ENCODE assay signal across 8 cellular contexts in the genomic region with DNA sequence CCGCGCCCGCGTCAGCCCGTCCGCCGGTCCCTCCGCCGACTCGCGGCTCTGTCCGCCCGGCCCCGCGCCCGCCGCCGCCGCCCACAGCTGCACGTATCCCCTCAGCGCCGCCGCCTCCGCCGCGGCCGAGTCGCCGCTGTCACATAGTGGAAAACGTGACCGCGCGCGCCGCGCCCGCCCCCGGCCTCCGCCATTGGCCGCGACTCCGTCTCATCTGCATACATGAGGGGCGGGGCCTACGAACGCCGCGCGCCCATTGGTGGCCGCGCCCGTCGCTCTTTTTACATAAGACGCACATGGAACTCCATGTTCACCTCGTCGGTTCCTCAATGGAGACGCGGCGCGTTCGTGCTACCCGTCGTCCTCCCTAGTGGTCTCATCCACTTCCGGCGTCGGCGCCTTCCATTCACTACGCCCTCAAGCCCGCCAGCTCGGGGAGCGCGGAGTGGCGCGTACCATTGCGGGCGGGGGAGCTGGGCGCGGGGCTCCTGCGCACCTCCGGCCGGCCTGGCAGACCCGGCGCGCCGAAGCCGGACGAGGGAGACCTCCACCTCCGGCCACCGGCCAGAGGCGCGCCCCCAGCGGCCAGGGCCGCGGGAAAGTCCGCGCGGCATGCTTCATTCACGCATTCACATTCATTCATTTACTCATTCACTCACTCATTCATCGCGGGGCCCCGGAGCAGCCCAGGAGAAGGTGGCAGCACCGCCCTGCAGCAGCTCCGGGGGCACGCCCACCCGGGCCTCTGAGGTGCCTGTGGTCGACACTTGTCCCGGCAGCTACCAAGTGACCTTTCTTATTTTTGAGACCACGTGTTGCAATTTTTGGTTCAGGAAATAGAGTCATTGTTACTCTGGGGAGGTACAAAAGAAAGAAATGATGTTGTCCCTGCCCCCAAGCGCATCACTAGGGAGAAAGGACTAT. TPM values are rescaled to one million over a fixed set of nuclear protein-coding genes. Genes with fewer than 3 reads are reported as not detected.
DNase-seq lines count a peak whose midpoint lies in the region; ATAC-seq and TF ChIP-seq lines count a peak whose summit lies in the region.

No MANE protein-coding gene starts in this region.

- H3K36me3 ChIP-seq in GM06990 (ENCODE audit: control insufficient read depth, insufficient read depth, low read length), result no peaks in the 10 kb centered on the region
- no peaks in the 10 kb centered on the region for H3K36me3 ChIP-seq in thoracic aorta

- TF ChIP-seq CTCF in GM06990 (IDR thresholded peaks at IDR 0.05; ENCODE audit: insufficient read depth, low read length, poor library complexity, severe bottlenecking) (peak; percentile 25), HFF-Myc (IDR thresholded peaks at IDR 0.05; ENCODE audit: low read depth, low read length, missing control alignments) (no peak), omental fat pad (IDR thresholded peaks at IDR 0.05) (peak in 1 of 3 donors; percentile 39), thoracic aorta (IDR thresholded peaks at IDR 0.05) (peak; percentile 35)

- in situ Hi-C loops in SK-MEL-5 (cut with HindIII; ENCODE audit: low pct_unique_long_range_greater_than_20kb, low sequenced_read_pairs), result no loop called here

- H3K27me3 ChIP-seq in GM06990 (replicated peaks; ENCODE audit: control insufficient read depth, insufficient read depth, low read length) (no peaks in the 10 kb centered on the region), thoracic aorta (replicated peaks; ENCODE audit: insufficient read depth) (no peaks in the 10 kb centered on the region)

- H3K27ac ChIP-seq in thoracic aorta, result peak overlapping the region; percentile 98 to 99

- peaks cover 16 to 46% of the 10 kb centered on the region in 2 donors for H3K4me1 ChIP-seq in thoracic aorta (ENCODE audit: control insufficient read depth in 1 of 2, low read depth in 2 of 2)

- H3K4me3 ChIP-seq in GM06990 (replicated peaks; ENCODE audit: low read depth, low read length) (peak overlapping the region; percentile 94), HFF-Myc (replicated peaks; ENCODE audit: low read depth, low read length) (peak overlapping the region; percentile 95), thoracic aorta (peak overlapping the region; percentile 92)

- DNase-seq in GM06990 (ENCODE audit: extremely low read depth, insufficient read length) (peak; percentile 100), HFF-Myc (ENCODE audit: extremely low read depth, low read depth) (peak; percentile 98), MV-4-11 (lab: John Stamatoyannopoulos, UW) (peak; percentile 99), SK-MEL-5 (ENCODE audit: low read depth, low spot score) (peak; percentile 94), glomerular endothelial cell (ENCODE audit: extremely low read depth, low read depth, low spot score) (peak; percentile 80), omental fat pad (ENCODE audit: low spot score) (peak; percentile 99), thoracic aorta (ENCODE audit: low spot score) (peak; percentile 98)
- DNase-seq in activated naive CD4-positive, alpha-beta T cell treated with anti-CD3 and anti-CD28 coated beads, Interleukin-2, amount 50 U/mL, for 16 hours, result peak; percentile 97

- ATAC-seq in omental fat pad (ENCODE audit: low FRiP score) (peak; percentile 86), thoracic aorta (ENCODE audit: insufficient number of reproducible peaks, low FRiP score, low read depth) (peak; percentile 70)

- no peaks in the 10 kb centered on the region for H3K9me3 ChIP-seq in thoracic aorta

RNA-seq across cellular contexts. Expression of a gene that starts 0.5 kb away (rescaled TPM):
- 1.8 and 2.2 TPM in 2 replicates for total RNA-seq in SK-MEL-5 (2014; rRNA removed; shearing (Covaris generic))
- 2.3 and 3.0 TPM in 2 replicates for polyA plus RNA-seq in SK-MEL-5 (2015; cell fraction: cytosol; rRNA removed)
- 2.7 and 5.2 TPM in 2 replicates for polyA plus RNA-seq in SK-MEL-5 (2015; cell fraction: nucleus; rRNA removed)
- total RNA-seq in glomerular endothelial cell, result 1.5 and 3.7 TPM in 2 replicates
- total RNA-seq in omental fat pad, result 10 to 100 TPM in 3 of 4 donors, 1 to 10 TPM in 1; 5.3 to 36.4 (median 15.4) TPM
- 10 to 100 TPM; 14.2 to 26.2 TPM for total RNA-seq in thoracic aorta

RNA-seq across cellular contexts. Expression of a gene that starts 31.4 kb away (rescaled TPM):
- total RNA-seq in SK-MEL-5 (2014; rRNA removed; shearing (Covaris generic)), result 6.3 and 6.4 TPM in 2 replicates
- 8.4 and 8.5 TPM in 2 replicates for polyA plus RNA-seq in SK-MEL-5 (2015; cell fraction: cytosol; rRNA removed)
- 2.6 and 6.9 TPM in 2 replicates for polyA plus RNA-seq in SK-MEL-5 (2015; cell fraction: nucleus; rRNA removed)
- total RNA-seq in glomerular endothelial cell, result 8.8 and 8.9 TPM in 2 replicates
- total RNA-seq in omental fat pad, result 10 to 100 TPM in 3 of 4 donors, 1 to 10 TPM in 1; 8.4 to 15.9 (median 12.5) TPM
- 10 to 100 TPM; 19.4 to 23.7 TPM for total RNA-seq in thoracic aorta

RNA-seq across cellular contexts. Expression of a gene that starts 49.1 kb away (rescaled TPM):
- 157 and 191 TPM in 2 replicates for total RNA-seq in SK-MEL-5 (2014; rRNA removed; shearing (Covaris generic))
- 165 and 196 TPM in 2 replicates for polyA plus RNA-seq in SK-MEL-5 (2015; cell fraction: cytosol; rRNA removed)
- 426 and 578 TPM in 2 replicates for polyA plus RNA-seq in SK-MEL-5 (2015; cell fraction: nucleus; rRNA removed)
- total RNA-seq in glomerular endothelial cell, result 6.0 and 7.2 TPM in 2 replicates
- total RNA-seq in omental fat pad, result 1 to 10 TPM; 5.3 to 9.1 (median 5.6) TPM
- total RNA-seq in thoracic aorta, result 10 to 100 TPM in 1 of 2 donors, 1 to 10 TPM in 1; 2.5 to 12.3 TPM

Comparison
In these comparisons a context has a peak if more than half of its experiments do, and no peak if none do; other contexts are left out.
1. Peak in every context shown above with its lines: DNase-seq, ATAC-seq, H3K4me3 ChIP-seq and H3K27ac ChIP-seq.
2. RNA of a gene that starts 49.1 kb away (total RNA-seq): 157 to 191 TPM in SK-MEL-5; 2.5 to 12.3 TPM in thoracic aorta, 6.0 to 7.2 TPM in glomerular endothelial cell and 5.3 to 9.1 TPM in omental fat pad; every median in the first group is over 10 times any median in the second.